Comparison of ENCODE assay signal across 8 cellular contexts in the genomic region with DNA sequence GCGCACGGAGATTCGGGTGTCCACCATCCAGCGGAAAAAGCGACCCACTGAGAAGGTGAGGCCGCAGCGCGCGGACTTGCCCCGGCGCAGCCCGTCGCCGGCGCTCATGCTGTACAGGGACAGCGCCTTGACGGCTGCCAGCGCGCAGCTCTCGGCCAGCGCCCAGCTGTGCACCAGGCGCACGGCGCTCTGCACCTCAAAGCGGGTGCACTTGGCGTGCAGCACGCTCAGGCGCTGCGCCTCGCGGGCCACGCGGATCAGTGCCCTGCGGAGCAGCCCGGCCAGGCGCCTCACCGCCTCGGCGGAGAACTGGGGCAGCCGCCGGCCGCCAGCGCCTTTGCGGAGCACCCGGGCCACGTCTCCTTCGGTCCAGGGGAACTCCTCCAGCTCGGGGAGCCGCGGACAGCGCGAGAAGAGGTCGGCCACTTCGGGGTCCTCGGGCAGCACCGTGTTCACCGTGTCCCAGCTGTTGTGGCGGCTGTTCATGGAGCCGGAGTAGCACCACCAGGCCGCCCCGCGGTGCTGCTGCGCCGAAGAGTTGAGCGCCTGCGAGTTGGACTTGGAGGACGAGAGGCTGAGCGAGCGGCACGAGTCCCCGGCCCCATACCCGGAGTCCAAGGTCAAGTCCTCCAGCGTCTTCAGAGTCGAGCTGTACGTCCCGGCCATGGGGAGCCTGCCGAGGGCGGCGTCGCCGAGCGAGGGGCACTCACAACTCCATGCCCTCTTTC. TPM values are rescaled to one million over a fixed set of nuclear protein-coding genes. Genes with fewer than 3 reads are reported as not detected.
A peak's percentile ranks its signal among the peaks of the same experiment; 100 is the strongest.
DNase-seq lines count a peak whose midpoint lies in the region; ATAC-seq and TF ChIP-seq lines count a peak whose summit lies in the region.

No MANE protein-coding gene starts in this region.

- peak; percentile 14 for ATAC-seq in CD4-positive, alpha-beta T cell (ENCODE audit: poor library complexity)
- ATAC-seq in GM21447 (IDR thresholded peaks at IDR 0.05; ENCODE audit: unreplicated experiment) (peak; percentile 15), HG03378 (IDR thresholded peaks at IDR 0.05; ENCODE audit: unreplicated experiment) (no peak)

- POLR2A ChIA-PET in CD4-positive, alpha-beta T cell (lab: Charles Lee) = interaction anchor here (0.6 to 2.5 kb wide), 14 partner anchors 8 to 660 kb away, joined by 3 to 24 read pairs (median 5); a partner anchor contains a TSS
- POLR2A ChIA-PET in activated CD4-positive, alpha-beta memory T cell treated with anti-CD3 and anti-CD28 coated beads, Interleukin-2, amount 10 ng/mL, durations not matched to agents 7 days and 5 days (lab: Charles Lee) = interaction anchor here (0.9 to 4.3 kb wide), 22 partner anchors 12 to 306 kb away, joined by 3 to 33 read pairs (median 5); a partner anchor contains a TSS

- H3K9me3 ChIP-seq in CD4-positive, alpha-beta T cell (ENCODE audit: control insufficient read depth, low read length) = no peaks in the 10 kb centered on the region

- H3K4me1 Mint-ChIP-seq in CD4-positive, alpha-beta T cell (ENCODE audit: low read depth) = peaks cover 14% of the 10 kb centered on the region
- H3K4me1 Mint-ChIP-seq in activated CD4-positive, alpha-beta memory T cell treated with anti-CD3 and anti-CD28 coated beads, Interleukin-2, amount 10 ng/mL, durations not matched to agents 7 days and 5 days = peaks cover 29% of the 10 kb centered on the region

- H3K27me3 Mint-ChIP-seq in CD4-positive, alpha-beta T cell = peaks cover 56% of the 10 kb centered on the region
- H3K27me3 Mint-ChIP-seq in activated CD4-positive, alpha-beta memory T cell treated with anti-CD3 and anti-CD28 coated beads, Interleukin-2, amount 10 ng/mL, durations not matched to agents 7 days and 5 days = peaks cover 42% of the 10 kb centered on the region

- DNase-seq in CD4-positive, alpha-beta T cell = peak; percentile 17 to 60 (median 33)
- DNase-seq in NCI-H1092 treated with DMSO at 0.1 percent for 48 hours (lab: John Stamatoyannopoulos, UW) (peak; percentile 60), medulla oblongata (ENCODE audit: extremely low spot score) (peak; percentile 26)
- DNase-seq in activated CD4-positive, alpha-beta memory T cell treated with anti-CD3 and anti-CD28 coated beads, Interleukin-2, amount 10 ng/mL, durations not matched to agents 7 days and 5 days = peak; percentile 56
- DNase-seq in effector CD8-positive, alpha-beta T cell (lab: John Stamatoyannopoulos, UW) = peak; percentile 26
- peak in 2 of 3 donors; percentile 15 to 40 for DNase-seq in stimulated activated CD4-positive, alpha-beta T cell treated with anti-CD3 and anti-CD28 coated beads, TNF-alpha, amount 100 ng/mL, for 48 hours (ENCODE audit: low read depth in 3 of 3)

- no peaks in the 10 kb centered on the region for H3K9me3 Mint-ChIP-seq in CD4-positive, alpha-beta T cell
- H3K9me3 Mint-ChIP-seq in activated CD4-positive, alpha-beta memory T cell treated with anti-CD3 and anti-CD28 coated beads, Interleukin-2, amount 10 ng/mL, durations not matched to agents 7 days and 5 days = no peaks in the 10 kb centered on the region

- CTCF ChIA-PET in CD4-positive, alpha-beta T cell (lab: Charles Lee) = interaction anchor here (0.9 to 3.6 kb wide), 6 partner anchors 107 to 360 kb away, joined by 3 to 47 read pairs (median 3); no protein-coding TSS in a partner anchor
- CTCF ChIA-PET in activated CD4-positive, alpha-beta memory T cell treated with anti-CD3 and anti-CD28 coated beads, Interleukin-2, amount 10 ng/mL, durations not matched to agents 7 days and 5 days (lab: Charles Lee) = interaction anchor here (0.9 to 6.3 kb wide), 25 partner anchors 9 to 550 kb away, joined by 3 to 129 read pairs (median 3); a partner anchor contains a TSS

- H3K27ac ChIP-seq in CD4-positive, alpha-beta T cell (ENCODE audit: low read depth, low read length) = no peak overlapping the region

- intact Hi-C loops in CD4-positive, alpha-beta T cell (cut with DNase I, micrococcal nuclease) = loop anchor here (2.0 to 10.0 kb wide), 6 partner anchors 82 to 1775 kb away; a partner anchor contains a TSS

- H3K27me3 ChIP-seq in CD4-positive, alpha-beta T cell (ENCODE audit: control insufficient read depth, insufficient read depth, low read length) = peaks cover 41% of the 10 kb centered on the region

- H3K27ac Mint-ChIP-seq in CD4-positive, alpha-beta T cell = no peak overlapping the region
- no peak overlapping the region for H3K27ac Mint-ChIP-seq in activated CD4-positive, alpha-beta memory T cell treated with anti-CD3 and anti-CD28 coated beads, Interleukin-2, amount 10 ng/mL, durations not matched to agents 7 days and 5 days

- H3K36me3 Mint-ChIP-seq in CD4-positive, alpha-beta T cell (ENCODE audit: low read depth) = no peaks in the 10 kb centered on the region
- H3K36me3 Mint-ChIP-seq in activated CD4-positive, alpha-beta memory T cell treated with anti-CD3 and anti-CD28 coated beads, Interleukin-2, amount 10 ng/mL, durations not matched to agents 7 days and 5 days (ENCODE audit: low read depth) = no peaks in the 10 kb centered on the region

- no peak for TF ChIP-seq CTCF in CD4-positive, alpha-beta T cell (IDR thresholded peaks at IDR 0.05)

- H3K4me3 Mint-ChIP-seq in CD4-positive, alpha-beta T cell = peak overlapping the region; percentile 91
- peak overlapping the region; percentile 63 for H3K4me3 Mint-ChIP-seq in activated CD4-positive, alpha-beta memory T cell treated with anti-CD3 and anti-CD28 coated beads, Interleukin-2, amount 10 ng/mL, durations not matched to agents 7 days and 5 days

RNA-seq across cellular contexts. Expression of a gene that starts 0.7 kb away (rescaled TPM):
- total RNA-seq in CD4-positive, alpha-beta T cell = 1 to 10 TPM in 1 of 2 experiments, under 1 TPM in 1; 0.88 to 1.0 TPM
- total RNA-seq in activated CD4-positive, alpha-beta memory T cell treated with anti-CD3 and anti-CD28 coated beads, Interleukin-2, amount 10 ng/mL, durations not matched to agents 7 days and 5 days = 1 to 10 TPM; 2.3 to 2.7 TPM
